Comparison of ENCODE assay signal across 9 cellular contexts in the genomic region with DNA sequence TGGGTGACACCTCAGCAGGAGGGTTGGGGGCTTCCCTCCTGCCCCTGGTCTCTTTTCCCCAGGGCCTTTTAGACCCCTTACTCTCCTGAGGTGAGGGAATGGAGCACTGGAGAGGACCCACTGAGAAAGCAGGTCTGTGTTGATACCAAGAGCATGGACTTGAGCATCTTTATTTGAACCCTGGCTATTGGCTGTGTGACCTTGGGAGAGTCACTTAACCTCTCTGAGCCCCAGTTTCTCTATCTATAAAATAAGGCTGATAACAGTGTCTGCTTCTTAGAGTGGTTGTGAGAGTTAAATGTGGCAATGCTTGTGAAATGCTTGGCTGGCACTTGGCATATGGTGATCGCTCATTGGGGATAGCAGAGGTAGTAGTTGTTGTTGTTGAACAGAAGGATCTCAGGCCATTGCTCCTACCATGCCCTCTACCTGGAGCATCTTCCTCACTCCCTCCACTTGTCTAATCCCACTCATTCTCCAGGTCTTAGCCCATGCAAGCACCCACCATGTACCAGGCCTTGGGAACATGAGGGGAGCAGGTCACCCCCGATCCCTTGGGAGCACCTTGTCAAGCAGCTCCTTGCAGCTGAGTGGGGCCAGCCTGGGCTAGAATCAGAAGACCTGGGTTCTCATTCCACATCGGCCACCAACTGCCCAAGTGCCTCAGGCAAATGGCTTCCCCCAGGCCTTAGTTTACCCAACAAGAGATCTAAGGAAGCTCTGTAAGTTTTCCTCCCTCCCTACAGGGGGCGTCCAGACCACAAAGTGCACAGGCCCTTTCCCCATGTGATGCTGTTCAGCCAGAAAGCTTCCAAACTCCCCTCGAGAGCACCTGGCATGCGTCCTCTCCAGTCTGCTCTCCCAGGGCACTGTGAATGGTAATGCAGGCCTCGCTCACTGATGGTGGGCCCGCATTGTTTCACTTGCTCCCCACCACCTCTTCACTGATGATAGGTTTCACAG.
A peak's percentile ranks its signal among the peaks of the same experiment; 100 is the strongest.
DNase-seq lines count a peak whose midpoint lies in the region; ATAC-seq and TF ChIP-seq lines count a peak whose summit lies in the region.
"Had no signal": no experiment of that assay in that cellular context is flagged by ENCODE, and none has a peak within 500 bp of the region (broad histone marks: within the 10 kb centered on the region; RNA-seq: fewer than 3 reads in every experiment).

No MANE protein-coding gene starts in this region.

- peak; percentile 60 for DNase-seq in ELF-1 (ENCODE audit: low read depth, low spot score)
- DNase-seq in HuH-7 (ENCODE audit: low spot score) = peak; percentile 68
- no peak for DNase-seq in left lung
- DNase-seq in DMS79 treated with DMSO at 0.1 percent for 48 hours (lab: John Stamatoyannopoulos, UW) = no peak
- no peak for DNase-seq in effector CD8-positive, alpha-beta T cell (lab: John Stamatoyannopoulos, UW)
- DNase-seq in sigmoid colon = no peak
- DNase-seq: activated CD8-positive, alpha-beta memory T cell treated with anti-CD3 and anti-CD28 coated beads, Interleukin-2, amount 50 U/mL, for 4 hours; effector memory CD8-positive, alpha-beta T cell had no signal

- H3K27me3 ChIP-seq in left lung (peaks cover 0 to 24% of the 10 kb centered on the region in 2 donors), sigmoid colon (peaks cover 0 to 7% (median 3%) of the 10 kb centered on the region in 3 donors)

- no peak overlapping the region for H3K4me3 ChIP-seq in WI38 (ENCODE audit: low read depth, low read length)
- no peak overlapping the region for H3K4me3 ChIP-seq in left lung
- no peak overlapping the region for H3K4me3 ChIP-seq in sigmoid colon

- H3K9me3 ChIP-seq in left lung (no peaks in the 10 kb centered on the region), sigmoid colon (no peaks in the 10 kb centered on the region)

- no peak for TF ChIP-seq EP300 in sigmoid colon (IDR thresholded peaks at IDR 0.05)

- no peak for TF ChIP-seq POLR2A in sigmoid colon (IDR thresholded peaks at IDR 0.05)

- H3K36me3 ChIP-seq in left lung (no peaks in the 10 kb centered on the region), sigmoid colon (no peaks in the 10 kb centered on the region)

- intact Hi-C loops in left lung (cut with DNase I) (no loop called here), sigmoid colon (cut with DNase I) (no loop called here)

- WGBS in sigmoid colon, 2 donors = 85 to 90% methylated on average over 8 of the region's 8 CpGs

- H3K27ac ChIP-seq in left lung (no peak overlapping the region), sigmoid colon (no peak overlapping the region)

- peak; percentile 20; the same call in 1 of the 2 replicates for TF ChIP-seq CTCF in WI38 (IDR thresholded peaks at IDR 0.05; ENCODE audit: low read depth, low read length)
- no peak for TF ChIP-seq CTCF in left lung (IDR thresholded peaks at IDR 0.05)
- no peak for TF ChIP-seq CTCF in sigmoid colon (IDR thresholded peaks at IDR 0.05)

- peak; percentile 15 for ATAC-seq in left lung
- ATAC-seq: effector memory CD8-positive, alpha-beta T cell had no signal

- no peaks in the 10 kb centered on the region for H3K4me1 ChIP-seq in left lung
- no peaks in the 10 kb centered on the region for H3K4me1 ChIP-seq in sigmoid colon

Comparison
In these comparisons a context has a peak if more than half of its experiments do, and no peak if none do; other contexts are left out.
1. DNase-seq: peak in ELF-1 (single experiment) and HuH-7 (single experiment); none in left lung (0 of 2), DMS79 treated with DMSO at 0.1 percent for 48 hours (single experiment), effector CD8-positive, alpha-beta T cell (single experiment) and sigmoid colon (single experiment).